ENCODE assay signal across 19 cellular contexts in the genomic region with DNA sequence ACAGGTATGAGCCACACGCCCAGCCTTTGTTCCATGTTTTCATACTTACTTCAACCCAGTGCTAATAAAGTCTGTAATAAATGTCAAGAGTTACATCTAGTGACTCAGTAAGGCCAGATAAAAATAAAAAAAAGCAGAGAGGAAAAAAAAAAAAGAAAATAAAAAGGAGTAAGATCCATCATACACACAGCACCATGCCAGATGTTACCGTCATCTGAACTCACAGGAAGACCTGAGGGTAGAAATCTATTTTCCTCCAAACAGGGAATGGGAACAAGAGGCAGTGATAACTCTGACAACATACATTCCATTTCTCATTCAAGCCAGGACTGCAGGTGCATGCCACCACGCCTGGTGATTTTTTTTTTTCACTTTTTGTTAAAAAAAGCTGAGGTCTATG. TPM values are rescaled to one million over a fixed set of nuclear protein-coding genes. Genes with fewer than 3 reads are reported as not detected.
A peak's percentile ranks its signal among the peaks of the same experiment; 100 is the strongest.
DNase-seq lines count a peak whose midpoint lies in the region; ATAC-seq and TF ChIP-seq lines count a peak whose summit lies in the region.
"Had no signal": no experiment of that assay in that cellular context is flagged by ENCODE, and none has a peak within 500 bp of the region (broad histone marks: within the 10 kb centered on the region; RNA-seq: fewer than 3 reads in every experiment).

No MANE protein-coding gene starts in this region.

- peaks cover 25% of the 10 kb centered on the region for H3K4me1 Mint-ChIP-seq in stimulated activated naive CD8-positive, alpha-beta T cell treated with anti-CD3 and anti-CD28 coated beads, Interleukin-15, Interleukin-2, amounts not matched to agents 100 ng/mL and 50 ng/mL, for 24 hours (ENCODE audit: low read depth)

- intact Hi-C loops in adrenal gland (cut with DNase I) (no loop called here), Right ventricle myocardium inferior (cut with DNase I) (no loop called here)

- no peak for TF ChIP-seq CTCF in adrenal gland (IDR thresholded peaks at IDR 0.05)
- no peak for TF ChIP-seq CTCF in osteoblast (IDR thresholded peaks at IDR 0.05; ENCODE audit: extremely low read depth, low read depth, low read length)
- no peak for TF ChIP-seq CTCF in upper lobe of left lung (IDR thresholded peaks at IDR 0.05)

- H3K4me3 Mint-ChIP-seq in stimulated activated naive CD8-positive, alpha-beta T cell treated with anti-CD3 and anti-CD28 coated beads, Interleukin-15, Interleukin-2, amounts not matched to agents 100 ng/mL and 50 ng/mL, for 24 hours, result no peak overlapping the region
- H3K4me3 Mint-ChIP-seq: CD4-positive, alpha-beta T cell; H9; IgD-negative memory B cell had no signal

- H3K4me3 ChIP-seq in adrenal gland (no peak overlapping the region), osteoblast (ENCODE audit: insufficient read depth, low read length) (no peak overlapping the region), upper lobe of left lung (no peak overlapping the region)

- TF ChIP-seq EP300 in upper lobe of left lung (IDR thresholded peaks at IDR 0.05), result no peak

- no peak for DNase-seq in stimulated activated naive CD8-positive, alpha-beta T cell treated with anti-CD3 and anti-CD28 coated beads, Interleukin-15, Interleukin-2, amounts not matched to agents 100 U/mL and 50 U/mL, for 24 hours
- DNase-seq in adrenal gland (peak in 3 of 7 donors; percentile 38 to 53 (median 50)), osteoblast (ENCODE audit: insufficient read length, low spot score, missing footprints) (peak; percentile 22), NOMO-1 treated with DMSO at 0.1 percent for 48 hours (lab: John Stamatoyannopoulos, UW; ENCODE audit: unreplicated experiment) (no peak), Right ventricle myocardium inferior (ENCODE audit: missing footprints) (no peak), upper lobe of left lung (no peak), NCI-H748 (lab: John Stamatoyannopoulos, UW; ENCODE audit: unreplicated experiment) (no peak)
- DNase-seq: ACHN; CD4-positive, alpha-beta T cell; H9; Kasumi-1; NCI-H187 treated with DMSO at 0.1 percent for 48 hours; NCI-H2171 treated with DMSO at 0.1 percent for 48 hours; NCI-H446 treated with DMSO at 0.1 percent for 48 hours; NCI-H748 treated with DMSO at 0.1 percent for 48 hours; PC-3 had no signal

- peaks cover 23 to 48% of the 10 kb centered on the region in 2 donors for H3K4me1 ChIP-seq in adrenal gland (replicated peaks in 1 of 2)
- peaks cover 11% of the 10 kb centered on the region for H3K4me1 ChIP-seq in osteoblast (ENCODE audit: insufficient read depth, low read length)
- H3K4me1 ChIP-seq in upper lobe of left lung, result peaks cover 24 to 31% (median 28%) of the 10 kb centered on the region in 4 donors

- H3K36me3 Mint-ChIP-seq in stimulated activated naive CD8-positive, alpha-beta T cell treated with anti-CD3 and anti-CD28 coated beads, Interleukin-15, Interleukin-2, amounts not matched to agents 100 ng/mL and 50 ng/mL, for 24 hours (ENCODE audit: low read depth), result peaks cover 55% of the 10 kb centered on the region

- H3K27ac Mint-ChIP-seq in stimulated activated naive CD8-positive, alpha-beta T cell treated with anti-CD3 and anti-CD28 coated beads, Interleukin-15, Interleukin-2, amounts not matched to agents 100 ng/mL and 50 ng/mL, for 24 hours, result peak overlapping the region; percentile 57
- H3K27ac Mint-ChIP-seq: CD4-positive, alpha-beta T cell had no signal

- no peak overlapping the region for H2AFZ ChIP-seq in osteoblast (ENCODE audit: low read length)

- H3K27ac ChIP-seq in adrenal gland, result peak overlapping the region in 3 of 5 donors; percentile 25 to 58 (median 47)
- no peak overlapping the region for H3K27ac ChIP-seq in osteoblast (ENCODE audit: low read depth, low read length)
- no peak overlapping the region for H3K27ac ChIP-seq in upper lobe of left lung
- H3K27ac ChIP-seq: HL-60 had no signal

- H3K9me3 ChIP-seq in adrenal gland (replicated peaks in 1 of 3) (no peaks in the 10 kb centered on the region), osteoblast (ENCODE audit: low read depth, low read length) (no peaks in the 10 kb centered on the region), upper lobe of left lung (no peaks in the 10 kb centered on the region)

- TF ChIP-seq POLR2A in adrenal gland (IDR thresholded peaks at IDR 0.05), result no peak
- no peak for TF ChIP-seq POLR2A in upper lobe of left lung (IDR thresholded peaks at IDR 0.05)

- peaks cover 37% of the 10 kb centered on the region for H4K20me1 ChIP-seq in osteoblast (ENCODE audit: insufficient read depth, low read length)

- H3K36me3 ChIP-seq in adrenal gland (replicated peaks in 1 of 2) (peaks cover 0 to 24% of the 10 kb centered on the region in 2 donors), osteoblast (ENCODE audit: insufficient read depth, low read length) (peaks cover 44% of the 10 kb centered on the region), upper lobe of left lung (peaks cover 9 to 46% (median 25%) of the 10 kb centered on the region in 4 donors)

- H3K79me2 ChIP-seq in osteoblast (ENCODE audit: insufficient read depth, low read length), result peaks cover 96% of the 10 kb centered on the region

- no peak for ATAC-seq in stimulated activated naive CD8-positive, alpha-beta T cell treated with anti-CD3 and anti-CD28 coated beads, Interleukin-15, Interleukin-2, amounts not matched to agents 100 U/mL and 50 U/mL, for 24 hours
- no peak for ATAC-seq in Right ventricle myocardium inferior
- no peak for ATAC-seq in upper lobe of left lung (ENCODE audit: low FRiP score in 2 of 2)
- ATAC-seq: PC-3 had no signal

- H3K9me3 Mint-ChIP-seq in stimulated activated naive CD8-positive, alpha-beta T cell treated with anti-CD3 and anti-CD28 coated beads, Interleukin-15, Interleukin-2, amounts not matched to agents 100 ng/mL and 50 ng/mL, for 24 hours, result no peaks in the 10 kb centered on the region
- H3K9me3 Mint-ChIP-seq: CD4-positive, alpha-beta T cell; IgD-negative memory B cell had no signal

- H3K4me2 ChIP-seq in osteoblast (ENCODE audit: insufficient read depth, low read length), result no peak overlapping the region

- no peaks in the 10 kb centered on the region for H3K27me3 Mint-ChIP-seq in stimulated activated naive CD8-positive, alpha-beta T cell treated with anti-CD3 and anti-CD28 coated beads, Interleukin-15, Interleukin-2, amounts not matched to agents 100 ng/mL and 50 ng/mL, for 24 hours
- H3K27me3 Mint-ChIP-seq: CD4-positive, alpha-beta T cell; IgD-negative memory B cell had no signal

- no peaks in the 10 kb centered on the region for H3K27me3 ChIP-seq in adrenal gland
- H3K27me3 ChIP-seq in osteoblast (ENCODE audit: insufficient read depth, low read length), result no peaks in the 10 kb centered on the region
- H3K27me3 ChIP-seq in upper lobe of left lung, result no peaks in the 10 kb centered on the region

- 62 to 82% (median 73%) methylated on average over 3 of the region's 3 CpGs for WGBS in adrenal gland, 4 donors
- 83 to 84% methylated on average over 3 of the region's 3 CpGs for WGBS in upper lobe of left lung, 2 donors

RNA-seq across cellular contexts. Expression of gene CRK, which starts 20.7 kb away (rescaled TPM):
- total RNA-seq in adrenal gland (10 to 100 TPM; 55.4 to 80.6 (median 61.0) TPM), osteoblast (102 and 109 TPM in 2 replicates), Right ventricle myocardium inferior (43.9 TPM), upper lobe of left lung (100 to 1,000 TPM in 1 of 6 donors, 10 to 100 TPM in 5; 37.7 to 121 (median 65.8) TPM)
- 10 to 100 TPM; 20.3 to 62.7 (median 23.0) TPM for polyA plus RNA-seq in adrenal gland

RNA-seq across cellular contexts. Expression of gene YWHAE, which starts 35.3 kb away (rescaled TPM):
- total RNA-seq in adrenal gland, result 100 to 1,000 TPM; 488 to 744 (median 550) TPM
- polyA plus RNA-seq in adrenal gland, result 100 to 1,000 TPM; 340 to 884 (median 511) TPM
- 401 and 433 TPM in 2 replicates for total RNA-seq in osteoblast
- 640 TPM for total RNA-seq in Right ventricle myocardium inferior
- 100 to 1,000 TPM; 318 to 698 (median 384) TPM for total RNA-seq in upper lobe of left lung

RNA-seq across cellular contexts. Expression of gene MYO1C, which starts 57.2 kb away (rescaled TPM):
- total RNA-seq in adrenal gland (100 to 1,000 TPM in 1 of 8 donors, 10 to 100 TPM in 7; 50.4 to 103 (median 79.1) TPM), osteoblast (204 and 250 TPM in 2 replicates), Right ventricle myocardium inferior (196 TPM), upper lobe of left lung (100 to 1,000 TPM; 186 to 358 (median 266) TPM)
- polyA plus RNA-seq in adrenal gland, result 10 to 100 TPM; 35.6 to 71.4 (median 71.3) TPM

Comparison
In these comparisons a context has a peak if more than half of its experiments do, and no peak if none do; other contexts are left out.
1. H3K27ac ChIP-seq: peak in adrenal gland (3 of 5); none in osteoblast (single experiment) and upper lobe of left lung (0 of 4).